Comparison of ENCODE assay signal across 8 cellular contexts in genomic region chr1:214603819-214604252, GRCh38. TPM values are rescaled to one million over a fixed set of nuclear protein-coding genes. Genes with fewer than 3 reads are reported as not detected.
DNase-seq lines count a peak whose midpoint lies in the region; ATAC-seq and TF ChIP-seq lines count a peak whose summit lies in the region.

No MANE protein-coding gene starts in this region.

- no peaks in the 10 kb centered on the region for H3K27me3 Mint-ChIP-seq in CD8-positive, alpha-beta T cell (ENCODE audit: low read depth)
- no peaks in the 10 kb centered on the region for H3K27me3 Mint-ChIP-seq in activated CD8-positive, alpha-beta T cell treated with anti-CD3 and anti-CD28 coated beads for 36 hours
- peaks cover 8 to 14% (median 11%) of the 10 kb centered on the region in 3 donors for H3K27me3 Mint-ChIP-seq in immature natural killer cell (ENCODE audit: low read depth in 3 of 3)

- peak overlapping the region; percentile 91 for H3K4me3 Mint-ChIP-seq in CD8-positive, alpha-beta T cell
- peak overlapping the region; percentile 93 for H3K4me3 Mint-ChIP-seq in activated CD8-positive, alpha-beta T cell treated with anti-CD3 and anti-CD28 coated beads for 36 hours
- H3K4me3 Mint-ChIP-seq in immature natural killer cell: peak overlapping the region; percentile 85 to 94 (median 91)

- H3K36me3 ChIP-seq in CD8-positive, alpha-beta T cell (ENCODE audit: insufficient read depth, low read length): no peaks in the 10 kb centered on the region
- H3K36me3 ChIP-seq in HUES48 (ENCODE audit: control insufficient read depth, insufficient read depth, low read length): peaks cover 7% of the 10 kb centered on the region; the same call in 1 of the 2 replicates
- H3K36me3 ChIP-seq in thymus (ENCODE audit: control insufficient read depth, insufficient read depth): peaks cover 15% of the 10 kb centered on the region

- no peaks in the 10 kb centered on the region for H3K9me3 Mint-ChIP-seq in CD8-positive, alpha-beta T cell
- no peaks in the 10 kb centered on the region for H3K9me3 Mint-ChIP-seq in activated CD8-positive, alpha-beta T cell treated with anti-CD3 and anti-CD28 coated beads for 36 hours
- H3K9me3 Mint-ChIP-seq in immature natural killer cell: no peaks in the 10 kb centered on the region

- CTCF ChIA-PET in CD8-positive, alpha-beta T cell (lab: Charles Lee): interaction anchor here (0.6 to 0.7 kb wide), 4 partner anchors 24 to 279 kb away, joined by 3 read pairs; no protein-coding TSS in a partner anchor
- CTCF ChIA-PET in activated CD8-positive, alpha-beta T cell treated with anti-CD3 and anti-CD28 coated beads for 36 hours (lab: Charles Lee): interaction anchor here (1.0 to 3.6 kb wide), 3 partner anchors 24 to 389 kb away, joined by 3 to 9 read pairs (median 3); no protein-coding TSS in a partner anchor

- H3K9me3 ChIP-seq in CD8-positive, alpha-beta T cell (ENCODE audit: low read length): no peaks in the 10 kb centered on the region
- H3K9me3 ChIP-seq in HUES48 (ENCODE audit: control insufficient read depth, insufficient read depth, low read length) (no peaks in the 10 kb centered on the region), thymus (ENCODE audit: control insufficient read depth) (no peaks in the 10 kb centered on the region)

- TF ChIP-seq CTCF in CD8-positive, alpha-beta T cell (IDR thresholded peaks at IDR 0.05): no peak
- no peak for TF ChIP-seq CTCF in activated CD8-positive, alpha-beta T cell treated with anti-CD3 and anti-CD28 coated beads for 36 hours (IDR thresholded peaks at IDR 0.05)
- TF ChIP-seq CTCF in GM10266 (IDR thresholded peaks at IDR 0.05; ENCODE audit: control insufficient read depth, insufficient read depth, low read depth, missing control alignments): no peak

- ATAC-seq in CD8-positive, alpha-beta T cell: no peak
- ATAC-seq in activated CD8-positive, alpha-beta T cell treated with anti-CD3 and anti-CD28 coated beads for 36 hours: no peak
- ATAC-seq in HG03039 (IDR thresholded peaks at IDR 0.05; ENCODE audit: unreplicated experiment): no peak

- peak overlapping the region; percentile 90 for H3K4me3 ChIP-seq in CD8-positive, alpha-beta T cell (ENCODE audit: low read depth, low read length)
- H3K4me3 ChIP-seq in HUES48 (ENCODE audit: low read depth, low read length) (peak overlapping the region; percentile 99), thymus (ENCODE audit: low read length) (peak overlapping the region; percentile 69)

- H3K4me1 ChIP-seq in CD8-positive, alpha-beta T cell (ENCODE audit: insufficient read depth, low read length): peaks cover 7% of the 10 kb centered on the region
- H3K4me1 ChIP-seq in HUES48 (ENCODE audit: control insufficient read depth, insufficient read depth, low read length) (peaks cover 17% of the 10 kb centered on the region), thymus (ENCODE audit: control insufficient read depth, insufficient read depth, low read length) (peaks cover 4% of the 10 kb centered on the region)

- POLR2A ChIA-PET in CD8-positive, alpha-beta T cell (lab: Charles Lee): no interaction called here
- POLR2A ChIA-PET in activated CD8-positive, alpha-beta T cell treated with anti-CD3 and anti-CD28 coated beads for 36 hours (lab: Charles Lee): no interaction called here

- no peak for DNase-seq in CD8-positive, alpha-beta T cell
- peak; percentile 13 for DNase-seq in activated CD8-positive, alpha-beta T cell treated with anti-CD3 and anti-CD28 coated beads for 36 hours
- no peak for DNase-seq in immature natural killer cell
- no peak for DNase-seq in GM10266 (ENCODE audit: extremely low spot score)
- no peak for DNase-seq in stimulated activated CD8-positive, alpha-beta memory T cell treated with anti-CD3 and anti-CD28 coated beads, Interleukin-4, amount 100 ng/mL, for 48 hours

- intact Hi-C loops in CD8-positive, alpha-beta T cell (cut with DNase I, micrococcal nuclease): loop anchor here (1.0 to 10.0 kb wide), 6 partner anchors 37 to 1812 kb away; partner anchors contain the start of genes SMYD2 (in 2 of the 2), NSL1 (in 1 of the 2), RPS6KC1 (in 1 of the 2) and TATDN3 (in 1 of the 2)
- intact Hi-C loops in activated CD8-positive, alpha-beta T cell treated with anti-CD3 and anti-CD28 coated beads for 36 hours (cut with micrococcal nuclease): no loop called here

- H3K27me3 ChIP-seq in CD8-positive, alpha-beta T cell (ENCODE audit: insufficient read depth, low read length): no peaks in the 10 kb centered on the region
- H3K27me3 ChIP-seq in HUES48 (ENCODE audit: control insufficient read depth, insufficient read depth, low read length) (no peaks in the 10 kb centered on the region), thymus (ENCODE audit: control insufficient read depth, insufficient read depth) (no peaks in the 10 kb centered on the region)

- H3K4me1 Mint-ChIP-seq in CD8-positive, alpha-beta T cell (ENCODE audit: low read depth): peaks cover 22% of the 10 kb centered on the region
- H3K4me1 Mint-ChIP-seq in activated CD8-positive, alpha-beta T cell treated with anti-CD3 and anti-CD28 coated beads for 36 hours (ENCODE audit: low read depth): peaks cover 13% of the 10 kb centered on the region
- peaks cover 14 to 33% of the 10 kb centered on the region in 2 donors for H3K4me1 Mint-ChIP-seq in immature natural killer cell

- H3K27ac ChIP-seq in CD8-positive, alpha-beta T cell (ENCODE audit: low read depth, low read length): no peak overlapping the region
- H3K27ac ChIP-seq in HUES48 (ENCODE audit: low read depth, low read length): peak overlapping the region; percentile 96
- H3K27ac ChIP-seq in thymus (ENCODE audit: low read depth): no peak overlapping the region

- no peak overlapping the region for H3K27ac Mint-ChIP-seq in CD8-positive, alpha-beta T cell
- peak overlapping the region; percentile 77 for H3K27ac Mint-ChIP-seq in activated CD8-positive, alpha-beta T cell treated with anti-CD3 and anti-CD28 coated beads for 36 hours
- H3K27ac Mint-ChIP-seq in immature natural killer cell: peak overlapping the region in 5 of 6 donors; percentile 67 to 84 (median 73)

- WGBS in thymus: 1% methylated on average over 11 of the region's 11 CpGs

- H3K36me3 Mint-ChIP-seq in CD8-positive, alpha-beta T cell: peaks cover 2% of the 10 kb centered on the region
- peaks cover 10% of the 10 kb centered on the region for H3K36me3 Mint-ChIP-seq in activated CD8-positive, alpha-beta T cell treated with anti-CD3 and anti-CD28 coated beads for 36 hours (ENCODE audit: low read depth)
- no peaks in the 10 kb centered on the region for H3K36me3 Mint-ChIP-seq in immature natural killer cell

- H3K9ac ChIP-seq in HUES48 (ENCODE audit: low read depth, low read length): peak overlapping the region; percentile 93

RNA-seq across cellular contexts. Expression of gene CENPF, which starts 0.8 kb away (rescaled TPM):
- 1 to 10 TPM; 1.5 to 2.0 TPM for total RNA-seq in CD8-positive, alpha-beta T cell
- total RNA-seq in activated CD8-positive, alpha-beta T cell treated with anti-CD3 and anti-CD28 coated beads for 36 hours: 10 to 100 TPM; 65.4 to 70.6 TPM
- 1 to 10 TPM in 1 of 3 donors, not detected in 2; 3.4 TPM for polyA plus RNA-seq in immature natural killer cell
- polyA plus RNA-seq in thymus: 8.0 TPM

RNA-seq across cellular contexts. Expression of gene PTPN14, which starts 52.4 kb away (rescaled TPM):
- not detected for total RNA-seq in CD8-positive, alpha-beta T cell
- total RNA-seq in activated CD8-positive, alpha-beta T cell treated with anti-CD3 and anti-CD28 coated beads for 36 hours: under 1 TPM; 0.27 to 0.34 TPM
- polyA plus RNA-seq in immature natural killer cell (under 1 TPM in 1 of 3 donors, not detected in 2; 0.04 TPM), thymus (4.3 TPM)

Comparison
In these comparisons a context has a peak if more than half of its experiments do, and no peak if none do; other contexts are left out.
1. RNA of gene CENPF, which starts 0.8 kb away (total RNA-seq): 65.4 to 70.6 TPM in activated CD8-positive, alpha-beta T cell treated with anti-CD3 and anti-CD28 coated beads for 36 hours; 1.5 to 2.0 TPM in CD8-positive, alpha-beta T cell; every median in the first group is over 10 times any median in the second.
2. Peak in every context shown above with its lines, with median percentiles within 50 percentile points of each other: H3K4me3 ChIP-seq and H3K4me3 Mint-ChIP-seq.